ENCODE assay signal across 8 cellular contexts in the genomic region with DNA sequence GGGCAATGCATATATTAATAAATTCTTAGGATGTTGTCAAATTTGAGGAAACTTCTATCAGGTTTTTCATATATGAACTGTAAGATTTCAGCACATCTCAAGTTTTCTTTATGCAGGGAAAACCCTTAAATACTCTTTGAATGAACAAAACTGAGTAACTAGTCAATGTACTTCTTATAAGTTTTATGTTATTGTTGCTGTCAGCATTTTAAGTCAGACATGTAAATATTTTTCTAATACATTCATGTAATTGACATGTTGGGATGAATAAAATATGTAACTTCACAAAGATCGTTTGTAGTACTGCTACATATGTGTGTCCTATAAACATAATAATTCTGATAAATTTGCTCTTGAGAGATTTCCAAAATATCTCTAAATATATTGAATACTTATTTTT.
"Had no signal": no experiment of that assay in that cellular context is flagged by ENCODE, and none has a peak within 500 bp of the region (broad histone marks: within the 10 kb centered on the region; RNA-seq: fewer than 3 reads in every experiment).

No MANE protein-coding gene starts in this region.

- H3K4me2 ChIP-seq: KMS-11 had no signal

- H3K4me3 Mint-ChIP-seq: IgD-negative memory B cell had no signal

- H3K4me3 ChIP-seq: K562 had no signal

- H3K4me1 Mint-ChIP-seq: IgD-negative memory B cell had no signal

- H3K9ac ChIP-seq: KMS-11 had no signal

- FAIRE-seq: HTR-8/SVneo, K562 had no signal

- H3K36me3 Mint-ChIP-seq: IgD-negative memory B cell had no signal

- H3K27ac ChIP-seq: HL-60, KMS-11 had no signal

- H3K27ac Mint-ChIP-seq: IgD-negative memory B cell had no signal

- DNase-seq: IMR-90, KBM-7, KG1 had no signal

- ATAC-seq: K562 had no signal
